Comparison of ENCODE assay signal across 15 cellular contexts in genomic region chr2:151959203-151959602, GRCh38.
DNase-seq lines count a peak whose midpoint lies in the region; ATAC-seq and TF ChIP-seq lines count a peak whose summit lies in the region.
"Had no signal": no experiment of that assay in that cellular context is flagged by ENCODE, and none has a peak within 500 bp of the region (broad histone marks: within the 10 kb centered on the region; RNA-seq: fewer than 3 reads in every experiment).

No MANE protein-coding gene starts in this region.

- intact Hi-C loops in thyroid gland (cut with DNase I): no loop called here
- intact Hi-C loops in activated CD8-positive, alpha-beta T cell treated with anti-CD3 and anti-CD28 coated beads for 36 hours (cut with micrococcal nuclease): no loop called here

- H3K9me3 Mint-ChIP-seq in activated CD8-positive, alpha-beta T cell treated with anti-CD3 and anti-CD28 coated beads for 36 hours: no peaks in the 10 kb centered on the region
- H3K9me3 Mint-ChIP-seq: CD4-positive, alpha-beta memory T cell had no signal

- POLR2A ChIA-PET in activated CD8-positive, alpha-beta T cell treated with anti-CD3 and anti-CD28 coated beads for 36 hours (lab: Charles Lee): no interaction called here

- no peak for TF ChIP-seq EP300 in gastroesophageal sphincter (IDR thresholded peaks at IDR 0.05)

- TF ChIP-seq CTCF in gastroesophageal sphincter (IDR thresholded peaks at IDR 0.05) (no peak), thyroid gland (IDR thresholded peaks at IDR 0.05) (no peak)
- no peak for TF ChIP-seq CTCF in activated CD8-positive, alpha-beta T cell treated with anti-CD3 and anti-CD28 coated beads for 36 hours (IDR thresholded peaks at IDR 0.05)

- H3K27ac Mint-ChIP-seq in activated CD8-positive, alpha-beta T cell treated with anti-CD3 and anti-CD28 coated beads for 36 hours: no peak overlapping the region
- H3K27ac Mint-ChIP-seq: CD4-positive, alpha-beta memory T cell had no signal

- no peak for TF ChIP-seq POLR2A in gastroesophageal sphincter (IDR thresholded peaks at IDR 0.05)
- no peak for TF ChIP-seq POLR2A in thyroid gland (IDR thresholded peaks at IDR 0.05)

- ATAC-seq in gastroesophageal sphincter: peak; percentile 80
- no peak for ATAC-seq in activated CD8-positive, alpha-beta T cell treated with anti-CD3 and anti-CD28 coated beads for 36 hours
- ATAC-seq: HCT116 had no signal

- 31 to 49% methylated on average over 2 of the region's 2 CpGs for WGBS in gastroesophageal sphincter (ENCODE audit: low coverage in 1 of 2), 2 donors
- WGBS in thyroid gland, 2 donors: 82 to 91% methylated on average over 2 of the region's 2 CpGs

- H3K9me3 ChIP-seq in gastroesophageal sphincter: no peaks in the 10 kb centered on the region
- H3K9me3 ChIP-seq in thyroid gland: no peaks in the 10 kb centered on the region
- H3K9me3 ChIP-seq: BE2C had no signal

- no peaks in the 10 kb centered on the region for H3K4me1 Mint-ChIP-seq in activated CD8-positive, alpha-beta T cell treated with anti-CD3 and anti-CD28 coated beads for 36 hours (ENCODE audit: low read depth)
- H3K4me1 Mint-ChIP-seq: CD4-positive, alpha-beta memory T cell had no signal

- no peak overlapping the region for H3K4me3 ChIP-seq in gastroesophageal sphincter
- no peak overlapping the region for H3K4me3 ChIP-seq in thyroid gland (replicated peaks in 1 of 3)
- H3K4me3 ChIP-seq: GM23248 had no signal

- no peak overlapping the region for H3K4me3 Mint-ChIP-seq in activated CD8-positive, alpha-beta T cell treated with anti-CD3 and anti-CD28 coated beads for 36 hours
- H3K4me3 Mint-ChIP-seq: CD4-positive, alpha-beta memory T cell had no signal

- peaks cover 4% of the 10 kb centered on the region for H3K27me3 Mint-ChIP-seq in activated CD8-positive, alpha-beta T cell treated with anti-CD3 and anti-CD28 coated beads for 36 hours

- DNase-seq in caudate nucleus (lab: John Stamatoyannopoulos, UW) (peak in 16 of 61 donors; percentile 10 to 73 (median 34)), putamen (ENCODE audit: low spot score) (peak; percentile 51), thyroid gland (peak; percentile 38 to 40), ecto neural progenitor cell (ENCODE audit: low spot score) (no peak), NCI-H1092 treated with DMSO at 0.1 percent for 48 hours (lab: John Stamatoyannopoulos, UW) (no peak)
- no peak for DNase-seq in activated CD8-positive, alpha-beta T cell treated with anti-CD3 and anti-CD28 coated beads for 36 hours
- no peak for DNase-seq in activated CD8-positive, alpha-beta memory T cell treated with anti-CD3 and anti-CD28 coated beads, Interleukin-2, amount 50 U/mL, for 48 hours
- DNase-seq: BE2C; CD4-positive, alpha-beta memory T cell; DMS79 treated with DMSO at 0.1 percent for 48 hours; EL; GM23248 had no signal

- peaks cover 4 to 25% (median 9%) of the 10 kb centered on the region in 3 donors for H3K4me1 ChIP-seq in gastroesophageal sphincter
- peaks cover 3 to 4% of the 10 kb centered on the region in 2 donors for H3K4me1 ChIP-seq in thyroid gland
- H3K4me1 ChIP-seq: BE2C had no signal

- H3K27ac ChIP-seq in caudate nucleus (ENCODE audit: low read depth, low read length) (peak overlapping the region; percentile 53), gastroesophageal sphincter (peak overlapping the region; percentile 20 to 70 (median 57)), thyroid gland (no peak overlapping the region)
- H3K27ac ChIP-seq: C4-2B, GM23248 had no signal

- no peaks in the 10 kb centered on the region for H3K27me3 ChIP-seq in gastroesophageal sphincter
- H3K27me3 ChIP-seq in thyroid gland: no peaks in the 10 kb centered on the region
- H3K27me3 ChIP-seq: BE2C had no signal

- H3K36me3 ChIP-seq in gastroesophageal sphincter (no peaks in the 10 kb centered on the region), thyroid gland (no peaks in the 10 kb centered on the region)
- H3K36me3 ChIP-seq: BE2C had no signal

- CTCF ChIA-PET in activated CD8-positive, alpha-beta T cell treated with anti-CD3 and anti-CD28 coated beads for 36 hours (lab: Charles Lee): interaction anchor here (0.8 to 1.6 kb wide), 3 partner anchors 11 to 67 kb away, joined by 3 to 4 read pairs (median 3); no protein-coding TSS in a partner anchor

- H3K36me3 Mint-ChIP-seq in activated CD8-positive, alpha-beta T cell treated with anti-CD3 and anti-CD28 coated beads for 36 hours (ENCODE audit: low read depth): no peaks in the 10 kb centered on the region
- H3K36me3 Mint-ChIP-seq: CD4-positive, alpha-beta memory T cell had no signal

Comparison
In these comparisons a context has a peak if more than half of its experiments do, and no peak if none do; other contexts are left out.
1. DNase-seq: peak in putamen (single experiment) and thyroid gland (2 of 2); none in activated CD8-positive, alpha-beta T cell treated with anti-CD3 and anti-CD28 coated beads for 36 hours (single experiment), ecto neural progenitor cell (single experiment), NCI-H1092 treated with DMSO at 0.1 percent for 48 hours (single experiment) and activated CD8-positive, alpha-beta memory T cell treated with anti-CD3 and anti-CD28 coated beads, Interleukin-2, amount 50 U/mL, for 48 hours (single experiment).
2. H3K27ac ChIP-seq: peak in caudate nucleus (single experiment) and gastroesophageal sphincter (4 of 4); none in thyroid gland (0 of 3).